Comparison of ENCODE assay signal across 1 cellular context in the genomic region with DNA sequence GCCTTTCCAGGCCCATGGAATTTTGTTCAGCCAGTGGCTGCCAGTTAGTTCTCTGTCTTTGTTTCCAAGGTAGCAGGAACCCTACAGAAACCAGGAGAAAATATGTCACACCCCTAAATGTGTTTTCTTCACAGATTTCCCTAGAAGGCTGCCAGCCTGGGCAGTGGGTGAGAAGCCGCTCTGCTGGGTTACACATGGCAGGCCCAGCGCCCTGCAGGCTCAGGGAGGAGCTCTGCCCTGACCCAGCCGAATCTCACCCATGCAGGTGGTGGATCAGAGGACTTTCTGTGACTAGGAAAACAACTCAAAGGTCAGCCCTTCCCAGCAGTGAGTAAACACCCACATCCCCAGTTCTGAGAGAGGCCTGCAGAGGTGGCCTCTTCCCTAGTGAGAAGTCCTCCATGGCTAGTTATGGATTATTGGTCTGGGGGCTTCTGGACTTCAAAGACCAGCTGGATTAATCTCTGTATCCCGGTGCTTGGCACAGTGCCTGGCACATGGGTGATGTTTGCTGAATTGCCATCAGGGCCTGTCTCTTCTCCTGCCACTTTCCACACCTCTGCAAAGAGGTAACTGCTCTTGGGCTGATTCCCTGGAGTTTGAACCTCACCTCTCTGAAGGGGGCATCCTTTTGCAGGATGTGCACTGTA.
TF ChIP-seq lines count a peak whose summit lies in the region.

No MANE protein-coding gene starts in this region.

TF ChIP-seq in HepG2, 621 proteins besides CTCF, POLR2A, EP300 and RAD21 (continued from another document and continues in another):
- TF ChIP-seq, protein P1, sequence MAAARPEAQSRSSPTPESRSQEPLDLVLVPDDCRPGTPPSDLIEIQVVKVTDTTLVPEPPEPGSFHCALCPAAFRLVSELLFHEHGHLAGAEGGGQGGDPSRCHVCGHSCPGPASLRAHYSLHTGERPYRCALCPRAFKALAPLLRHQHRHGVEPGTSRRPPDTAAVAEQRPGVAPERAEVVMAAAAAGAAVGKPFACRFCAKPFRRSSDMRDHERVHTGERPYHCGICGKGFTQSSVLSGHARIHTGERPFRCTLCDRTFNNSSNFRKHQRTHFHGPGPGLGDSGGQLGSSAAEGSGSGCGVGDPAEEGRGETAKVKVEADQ (CRISPR knock-in tag; IDR thresholded peaks at IDR 0.05; ENCODE audit: borderline replicate concordance), result 0 out of 2 replicates have a peak, but pooled peaks have one; percentile 21
- TF ChIP-seq FOSL1 (CRISPR knock-in tag; IDR thresholded peaks at IDR 0.05; ENCODE audit: borderline replicate concordance) (no peak), RARG (CRISPR knock-in tag; IDR thresholded peaks at IDR 0.05; ENCODE audit: low read depth) (no peak), CBFB (CRISPR knock-in tag; IDR thresholded peaks at IDR 0.05) (no peak), FOXK2 (IDR thresholded peaks at IDR 0.05) (peak; percentile 75), ZNF616 (CRISPR knock-in tag; IDR thresholded peaks at IDR 0.05; ENCODE audit: low read depth) (no peak), ZNF703 (CRISPR knock-in tag; IDR thresholded peaks at IDR 0.05; ENCODE audit: borderline replicate concordance) (peak; percentile 87; the same call in 1 of the 2 replicates), POLR2AphosphoS5 (IDR thresholded peaks at IDR 0.05; ENCODE audit: low read depth, low read length) (peak; percentile 72), ZNF839 (CRISPR knock-in tag; IDR thresholded peaks at IDR 0.05; ENCODE audit: borderline replicate concordance) (no peak), CREM (IDR thresholded peaks at IDR 0.05) (peak; percentile 82), CREM (CRISPR knock-in tag; IDR thresholded peaks at IDR 0.05) (no peak), FOXC1 (CRISPR knock-in tag; IDR thresholded peaks at IDR 0.05; ENCODE audit: borderline replicate concordance) (peak; percentile 13; the same call in 1 of the 2 replicates), ZC3H4 (CRISPR knock-in tag; IDR thresholded peaks at IDR 0.05; ENCODE audit: borderline replicate concordance) (no peak)
- TF ChIP-seq, protein P2, sequence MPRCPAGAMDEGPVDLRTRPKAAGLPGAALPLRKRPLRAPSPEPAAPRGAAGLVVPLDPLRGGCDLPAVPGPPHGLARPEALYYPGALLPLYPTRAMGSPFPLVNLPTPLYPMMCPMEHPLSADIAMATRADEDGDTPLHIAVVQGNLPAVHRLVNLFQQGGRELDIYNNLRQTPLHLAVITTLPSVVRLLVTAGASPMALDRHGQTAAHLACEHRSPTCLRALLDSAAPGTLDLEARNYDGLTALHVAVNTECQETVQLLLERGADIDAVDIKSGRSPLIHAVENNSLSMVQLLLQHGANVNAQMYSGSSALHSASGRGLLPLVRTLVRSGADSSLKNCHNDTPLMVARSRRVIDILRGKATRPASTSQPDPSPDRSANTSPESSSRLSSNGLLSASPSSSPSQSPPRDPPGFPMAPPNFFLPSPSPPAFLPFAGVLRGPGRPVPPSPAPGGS (CRISPR knock-in tag; IDR thresholded peaks at IDR 0.05), result peak; percentile 40
- TF ChIP-seq, protein P3, sequence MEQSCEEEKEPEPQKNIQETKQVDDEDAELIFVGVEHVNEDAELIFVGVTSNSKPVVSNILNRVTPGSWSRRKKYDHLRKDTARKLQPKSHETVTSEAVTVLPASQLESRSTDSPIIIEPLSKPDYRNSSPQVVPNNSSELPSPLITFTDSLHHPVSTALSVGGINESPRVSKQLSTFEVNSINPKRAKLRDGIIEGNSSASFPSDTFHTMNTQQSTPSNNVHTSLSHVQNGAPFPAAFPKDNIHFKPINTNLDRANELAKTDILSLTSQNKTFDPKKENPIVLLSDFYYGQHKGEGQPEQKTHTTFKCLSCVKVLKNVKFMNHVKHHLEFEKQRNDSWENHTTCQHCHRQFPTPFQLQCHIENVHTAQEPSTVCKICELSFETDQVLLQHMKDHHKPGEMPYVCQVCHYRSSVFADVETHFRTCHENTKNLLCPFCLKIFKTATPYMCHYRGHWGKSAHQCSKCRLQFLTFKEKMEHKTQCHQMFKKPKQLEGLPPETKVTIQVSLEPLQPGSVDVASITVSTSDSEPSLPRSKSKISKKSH (CRISPR knock-in tag; IDR thresholded peaks at IDR 0.05; ENCODE audit: borderline replicate concordance), result no peak
- TF ChIP-seq, protein P4, sequence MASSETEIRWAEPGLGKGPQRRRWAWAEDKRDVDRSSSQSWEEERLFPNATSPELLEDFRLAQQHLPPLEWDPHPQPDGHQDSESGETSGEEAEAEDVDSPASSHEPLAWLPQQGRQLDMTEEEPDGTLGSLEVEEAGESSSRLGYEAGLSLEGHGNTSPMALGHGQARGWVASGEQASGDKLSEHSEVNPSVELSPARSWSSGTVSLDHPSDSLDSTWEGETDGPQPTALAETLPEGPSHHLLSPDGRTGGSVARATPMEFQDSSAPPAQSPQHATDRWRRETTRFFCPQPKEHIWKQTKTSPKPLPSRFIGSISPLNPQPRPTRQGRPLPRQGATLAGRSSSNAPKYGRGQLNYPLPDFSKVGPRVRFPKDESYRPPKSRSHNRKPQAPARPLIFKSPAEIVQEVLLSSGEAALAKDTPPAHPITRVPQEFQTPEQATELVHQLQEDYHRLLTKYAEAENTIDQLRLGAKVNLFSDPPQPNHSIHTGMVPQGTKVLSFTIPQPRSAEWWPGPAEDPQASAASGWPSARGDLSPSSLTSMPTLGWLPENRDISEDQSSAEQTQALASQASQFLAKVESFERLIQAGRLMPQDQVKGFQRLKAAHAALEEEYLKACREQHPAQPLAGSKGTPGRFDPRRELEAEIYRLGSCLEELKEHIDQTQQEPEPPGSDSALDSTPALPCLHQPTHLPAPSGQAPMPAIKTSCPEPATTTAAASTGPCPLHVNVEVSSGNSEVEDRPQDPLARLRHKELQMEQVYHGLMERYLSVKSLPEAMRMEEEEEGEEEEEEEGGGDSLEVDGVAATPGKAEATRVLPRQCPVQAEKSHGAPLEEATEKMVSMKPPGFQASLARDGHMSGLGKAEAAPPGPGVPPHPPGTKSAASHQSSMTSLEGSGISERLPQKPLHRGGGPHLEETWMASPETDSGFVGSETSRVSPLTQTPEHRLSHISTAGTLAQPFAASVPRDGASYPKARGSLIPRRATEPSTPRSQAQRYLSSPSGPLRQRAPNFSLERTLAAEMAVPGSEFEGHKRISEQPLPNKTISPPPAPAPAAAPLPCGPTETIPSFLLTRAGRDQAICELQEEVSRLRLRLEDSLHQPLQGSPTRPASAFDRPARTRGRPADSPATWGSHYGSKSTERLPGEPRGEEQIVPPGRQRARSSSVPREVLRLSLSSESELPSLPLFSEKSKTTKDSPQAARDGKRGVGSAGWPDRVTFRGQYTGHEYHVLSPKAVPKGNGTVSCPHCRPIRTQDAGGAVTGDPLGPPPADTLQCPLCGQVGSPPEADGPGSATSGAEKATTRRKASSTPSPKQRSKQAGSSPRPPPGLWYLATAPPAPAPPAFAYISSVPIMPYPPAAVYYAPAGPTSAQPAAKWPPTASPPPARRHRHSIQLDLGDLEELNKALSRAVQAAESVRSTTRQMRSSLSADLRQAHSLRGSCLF (CRISPR knock-in tag; IDR thresholded peaks at IDR 0.05; ENCODE audit: borderline replicate concordance), result no peak
- TF ChIP-seq, protein P5, sequence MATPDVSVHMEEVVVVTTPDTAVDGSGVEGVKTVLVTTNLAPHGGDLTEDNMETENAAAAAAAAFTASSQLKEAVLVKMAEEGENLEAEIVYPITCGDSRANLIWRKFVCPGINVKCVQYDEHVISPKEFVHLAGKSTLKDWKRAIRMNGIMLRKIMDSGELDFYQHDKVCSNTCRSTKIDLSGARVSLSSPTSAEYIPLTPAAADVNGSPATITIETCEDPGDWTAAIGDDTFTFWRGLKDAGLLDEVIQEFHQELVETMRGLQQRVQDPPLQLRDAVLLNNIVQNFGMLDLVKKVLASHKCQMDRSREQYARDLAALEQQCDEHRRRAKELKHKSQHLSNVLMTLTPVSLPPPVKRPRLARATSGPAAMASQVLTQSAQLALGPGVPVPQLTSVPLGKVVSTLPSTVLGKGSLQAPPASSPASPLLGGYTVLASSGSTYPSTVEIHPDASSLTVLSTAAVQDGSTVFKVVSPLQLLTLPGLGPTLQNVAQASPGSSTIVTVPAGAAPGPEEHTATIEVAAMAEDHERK (CRISPR knock-in tag; IDR thresholded peaks at IDR 0.05; ENCODE audit: low read depth), result no peak
- TF ChIP-seq, protein P6, sequence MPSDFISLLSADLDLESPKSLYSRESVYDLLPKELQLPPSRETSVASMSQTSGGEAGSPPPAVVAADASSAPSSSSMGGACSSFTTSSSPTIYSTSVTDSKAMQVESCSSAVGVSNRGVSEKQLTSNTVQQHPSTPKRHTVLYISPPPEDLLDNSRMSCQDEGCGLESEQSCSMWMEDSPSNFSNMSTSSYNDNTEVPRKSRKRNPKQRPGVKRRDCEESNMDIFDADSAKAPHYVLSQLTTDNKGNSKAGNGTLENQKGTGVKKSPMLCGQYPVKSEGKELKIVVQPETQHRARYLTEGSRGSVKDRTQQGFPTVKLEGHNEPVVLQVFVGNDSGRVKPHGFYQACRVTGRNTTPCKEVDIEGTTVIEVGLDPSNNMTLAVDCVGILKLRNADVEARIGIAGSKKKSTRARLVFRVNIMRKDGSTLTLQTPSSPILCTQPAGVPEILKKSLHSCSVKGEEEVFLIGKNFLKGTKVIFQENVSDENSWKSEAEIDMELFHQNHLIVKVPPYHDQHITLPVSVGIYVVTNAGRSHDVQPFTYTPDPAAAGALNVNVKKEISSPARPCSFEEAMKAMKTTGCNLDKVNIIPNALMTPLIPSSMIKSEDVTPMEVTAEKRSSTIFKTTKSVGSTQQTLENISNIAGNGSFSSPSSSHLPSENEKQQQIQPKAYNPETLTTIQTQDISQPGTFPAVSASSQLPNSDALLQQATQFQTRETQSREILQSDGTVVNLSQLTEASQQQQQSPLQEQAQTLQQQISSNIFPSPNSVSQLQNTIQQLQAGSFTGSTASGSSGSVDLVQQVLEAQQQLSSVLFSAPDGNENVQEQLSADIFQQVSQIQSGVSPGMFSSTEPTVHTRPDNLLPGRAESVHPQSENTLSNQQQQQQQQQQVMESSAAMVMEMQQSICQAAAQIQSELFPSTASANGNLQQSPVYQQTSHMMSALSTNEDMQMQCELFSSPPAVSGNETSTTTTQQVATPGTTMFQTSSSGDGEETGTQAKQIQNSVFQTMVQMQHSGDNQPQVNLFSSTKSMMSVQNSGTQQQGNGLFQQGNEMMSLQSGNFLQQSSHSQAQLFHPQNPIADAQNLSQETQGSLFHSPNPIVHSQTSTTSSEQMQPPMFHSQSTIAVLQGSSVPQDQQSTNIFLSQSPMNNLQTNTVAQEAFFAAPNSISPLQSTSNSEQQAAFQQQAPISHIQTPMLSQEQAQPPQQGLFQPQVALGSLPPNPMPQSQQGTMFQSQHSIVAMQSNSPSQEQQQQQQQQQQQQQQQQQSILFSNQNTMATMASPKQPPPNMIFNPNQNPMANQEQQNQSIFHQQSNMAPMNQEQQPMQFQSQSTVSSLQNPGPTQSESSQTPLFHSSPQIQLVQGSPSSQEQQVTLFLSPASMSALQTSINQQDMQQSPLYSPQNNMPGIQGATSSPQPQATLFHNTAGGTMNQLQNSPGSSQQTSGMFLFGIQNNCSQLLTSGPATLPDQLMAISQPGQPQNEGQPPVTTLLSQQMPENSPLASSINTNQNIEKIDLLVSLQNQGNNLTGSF (CRISPR knock-in tag; IDR thresholded peaks at IDR 0.05), result 0 out of 2 replicates have a peak, but pooled peaks have one; percentile 71
- TF ChIP-seq, protein P7, sequence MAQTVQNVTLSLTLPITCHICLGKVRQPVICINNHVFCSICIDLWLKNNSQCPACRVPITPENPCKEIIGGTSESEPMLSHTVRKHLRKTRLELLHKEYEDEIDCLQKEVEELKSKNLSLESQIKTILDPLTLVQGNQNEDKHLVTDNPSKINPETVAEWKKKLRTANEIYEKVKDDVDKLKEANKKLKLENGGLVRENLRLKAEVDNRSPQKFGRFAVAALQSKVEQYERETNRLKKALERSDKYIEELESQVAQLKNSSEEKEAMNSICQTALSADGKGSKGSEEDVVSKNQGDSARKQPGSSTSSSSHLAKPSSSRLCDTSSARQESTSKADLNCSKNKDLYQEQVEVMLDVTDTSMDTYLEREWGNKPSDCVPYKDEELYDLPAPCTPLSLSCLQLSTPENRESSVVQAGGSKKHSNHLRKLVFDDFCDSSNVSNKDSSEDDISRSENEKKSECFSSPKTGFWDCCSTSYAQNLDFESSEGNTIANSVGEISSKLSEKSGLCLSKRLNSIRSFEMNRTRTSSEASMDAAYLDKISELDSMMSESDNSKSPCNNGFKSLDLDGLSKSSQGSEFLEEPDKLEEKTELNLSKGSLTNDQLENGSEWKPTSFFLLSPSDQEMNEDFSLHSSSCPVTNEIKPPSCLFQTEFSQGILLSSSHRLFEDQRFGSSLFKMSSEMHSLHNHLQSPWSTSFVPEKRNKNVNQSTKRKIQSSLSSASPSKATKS (CRISPR knock-in tag; IDR thresholded peaks at IDR 0.05), result 0 out of 2 replicates have a peak, but pooled peaks have one; percentile 41
- TF ChIP-seq, protein P8, sequence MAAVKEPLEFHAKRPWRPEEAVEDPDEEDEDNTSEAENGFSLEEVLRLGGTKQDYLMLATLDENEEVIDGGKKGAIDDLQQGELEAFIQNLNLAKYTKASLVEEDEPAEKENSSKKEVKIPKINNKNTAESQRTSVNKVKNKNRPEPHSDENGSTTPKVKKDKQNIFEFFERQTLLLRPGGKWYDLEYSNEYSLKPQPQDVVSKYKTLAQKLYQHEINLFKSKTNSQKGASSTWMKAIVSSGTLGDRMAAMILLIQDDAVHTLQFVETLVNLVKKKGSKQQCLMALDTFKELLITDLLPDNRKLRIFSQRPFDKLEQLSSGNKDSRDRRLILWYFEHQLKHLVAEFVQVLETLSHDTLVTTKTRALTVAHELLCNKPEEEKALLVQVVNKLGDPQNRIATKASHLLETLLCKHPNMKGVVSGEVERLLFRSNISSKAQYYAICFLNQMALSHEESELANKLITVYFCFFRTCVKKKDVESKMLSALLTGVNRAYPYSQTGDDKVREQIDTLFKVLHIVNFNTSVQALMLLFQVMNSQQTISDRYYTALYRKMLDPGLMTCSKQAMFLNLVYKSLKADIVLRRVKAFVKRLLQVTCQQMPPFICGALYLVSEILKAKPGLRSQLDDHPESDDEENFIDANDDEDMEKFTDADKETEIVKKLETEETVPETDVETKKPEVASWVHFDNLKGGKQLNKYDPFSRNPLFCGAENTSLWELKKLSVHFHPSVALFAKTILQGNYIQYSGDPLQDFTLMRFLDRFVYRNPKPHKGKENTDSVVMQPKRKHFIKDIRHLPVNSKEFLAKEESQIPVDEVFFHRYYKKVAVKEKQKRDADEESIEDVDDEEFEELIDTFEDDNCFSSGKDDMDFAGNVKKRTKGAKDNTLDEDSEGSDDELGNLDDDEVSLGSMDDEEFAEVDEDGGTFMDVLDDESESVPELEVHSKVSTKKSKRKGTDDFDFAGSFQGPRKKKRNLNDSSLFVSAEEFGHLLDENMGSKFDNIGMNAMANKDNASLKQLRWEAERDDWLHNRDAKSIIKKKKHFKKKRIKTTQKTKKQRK (IDR thresholded peaks at IDR 0.05; ENCODE audit: low read length), result no peak
